11 cellular contexts compared by ENCODE assay signal in genomic region chr4:87497141-87497540, GRCh38. TPM values are rescaled to one million over a fixed set of nuclear protein-coding genes. Genes with fewer than 3 reads are reported as not detected.
DNase-seq lines count a peak whose midpoint lies in the region; ATAC-seq and TF ChIP-seq lines count a peak whose summit lies in the region.
"Had no signal": no experiment of that assay in that cellular context is flagged by ENCODE, and none has a peak within 500 bp of the region (broad histone marks: within the 10 kb centered on the region; RNA-seq: fewer than 3 reads in every experiment).

No MANE protein-coding gene starts in this region.

- DNase-seq in activated CD8-positive, alpha-beta memory T cell treated with anti-CD3 and anti-CD28 coated beads, Interleukin-2, amount 50 U/mL, for 48 hours, result peak; percentile 55
- no peak for DNase-seq in activated CD8-positive, alpha-beta memory T cell treated with anti-CD3 and anti-CD28 coated beads, Interleukin-2, amount 10 ng/mL, durations not matched to agents 7 days and 5 days
- DNase-seq in NCI-H69 (lab: John Stamatoyannopoulos, UW) (peak; percentile 1), erythroblast (lab: John Stamatoyannopoulos, UW) (peak; percentile 6 to 44), MG63 (no peak), sciatic nerve (ENCODE audit: low spot score) (no peak)
- peak; percentile 61 for DNase-seq in stimulated activated CD8-positive, alpha-beta memory T cell treated with anti-CD3 and anti-CD28 coated beads, Interleukin-4, amount 100 ng/mL, for 48 hours

- no peaks in the 10 kb centered on the region for H3K27me3 ChIP-seq in MG63

- no peak overlapping the region for H3K4me3 ChIP-seq in MG63

- no peaks in the 10 kb centered on the region for H3K36me3 ChIP-seq in MG63

- no peak for TF ChIP-seq POLR2A in erythroblast (IDR thresholded peaks at IDR 0.05; ENCODE audit: low read length)

- no peak overlapping the region for H3K27ac Mint-ChIP-seq in activated CD8-positive, alpha-beta memory T cell treated with anti-CD3 and anti-CD28 coated beads, Interleukin-2, amount 10 ng/mL, durations not matched to agents 7 days and 5 days
- H3K27ac Mint-ChIP-seq: IgD-negative memory B cell; T-helper 1 cell treated with Interleukin-12 subunit alpha and Interleukin-12 subunit beta and Interleukin-4 antibody, amounts not matched to agents 30 μg/mL and 1 μg/mL, for 36 hours had no signal

- H3K9me3 Mint-ChIP-seq in activated CD8-positive, alpha-beta memory T cell treated with anti-CD3 and anti-CD28 coated beads, Interleukin-2, amount 10 ng/mL, durations not matched to agents 7 days and 5 days (ENCODE audit: low read depth), result no peaks in the 10 kb centered on the region
- H3K9me3 Mint-ChIP-seq: T-helper 1 cell treated with Interleukin-12 subunit alpha and Interleukin-12 subunit beta and Interleukin-4 antibody, amounts not matched to agents 30 μg/mL and 1 μg/mL, for 36 hours had no signal

- intact Hi-C loops in sciatic nerve (cut with DNase I), result no loop called here

- H3K4me1 Mint-ChIP-seq in activated CD8-positive, alpha-beta memory T cell treated with anti-CD3 and anti-CD28 coated beads, Interleukin-2, amount 10 ng/mL, durations not matched to agents 7 days and 5 days, result peaks cover 24% of the 10 kb centered on the region

- no peak for ATAC-seq in activated CD8-positive, alpha-beta memory T cell treated with anti-CD3 and anti-CD28 coated beads, Interleukin-2, amount 10 ng/mL, durations not matched to agents 7 days and 5 days
- ATAC-seq in GM18498 (IDR thresholded peaks at IDR 0.05; ENCODE audit: unreplicated experiment) (no peak), sciatic nerve (no peak)
- ATAC-seq: left lobe of liver had no signal

- H3K9me3 ChIP-seq in MG63, result no peaks in the 10 kb centered on the region

- CTCF ChIA-PET in activated CD8-positive, alpha-beta memory T cell treated with anti-CD3 and anti-CD28 coated beads, Interleukin-2, amount 10 ng/mL, durations not matched to agents 7 days and 5 days (lab: Charles Lee), result interaction anchor here (0.7 to 1.4 kb wide), 3 partner anchors 17 to 352 kb away, joined by 3 to 4 read pairs (median 3); no protein-coding TSS in a partner anchor

- no peaks in the 10 kb centered on the region for H3K36me3 Mint-ChIP-seq in activated CD8-positive, alpha-beta memory T cell treated with anti-CD3 and anti-CD28 coated beads, Interleukin-2, amount 10 ng/mL, durations not matched to agents 7 days and 5 days

- H3K4me3 Mint-ChIP-seq in activated CD8-positive, alpha-beta memory T cell treated with anti-CD3 and anti-CD28 coated beads, Interleukin-2, amount 10 ng/mL, durations not matched to agents 7 days and 5 days, result no peak overlapping the region
- H3K4me3 Mint-ChIP-seq: T-helper 1 cell treated with Interleukin-12 subunit alpha and Interleukin-12 subunit beta and Interleukin-4 antibody, amounts not matched to agents 30 μg/mL and 1 μg/mL, for 36 hours had no signal

- no peaks in the 10 kb centered on the region for H3K27me3 Mint-ChIP-seq in activated CD8-positive, alpha-beta memory T cell treated with anti-CD3 and anti-CD28 coated beads, Interleukin-2, amount 10 ng/mL, durations not matched to agents 7 days and 5 days

RNA-seq across cellular contexts. Expression of gene SPARCL1, which starts 32.0 kb away (rescaled TPM):
- not detected for total RNA-seq in activated CD8-positive, alpha-beta memory T cell treated with anti-CD3 and anti-CD28 coated beads, Interleukin-2, amount 10 ng/mL, durations not matched to agents 7 days and 5 days
- not detected in 2 replicates for total RNA-seq in MG63 (2014; rRNA removed; shearing (Covaris generic); ENCODE audit: low replicate concordance)
- 441 TPM for total RNA-seq in sciatic nerve

Comparison
In these comparisons a context has a peak if more than half of its experiments do, and no peak if none do; other contexts are left out.
1. DNase-seq: peak in activated CD8-positive, alpha-beta memory T cell treated with anti-CD3 and anti-CD28 coated beads, Interleukin-2, amount 50 U/mL, for 48 hours (single experiment), NCI-H69 (single experiment), erythroblast (2 of 2) and stimulated activated CD8-positive, alpha-beta memory T cell treated with anti-CD3 and anti-CD28 coated beads, Interleukin-4, amount 100 ng/mL, for 48 hours (single experiment); none in activated CD8-positive, alpha-beta memory T cell treated with anti-CD3 and anti-CD28 coated beads, Interleukin-2, amount 10 ng/mL, durations not matched to agents 7 days and 5 days (single experiment), MG63 (single experiment) and sciatic nerve (single experiment).
2. RNA of gene SPARCL1, which starts 32.0 kb away (total RNA-seq): 441 TPM in sciatic nerve (single experiment); not detected in activated CD8-positive, alpha-beta memory T cell treated with anti-CD3 and anti-CD28 coated beads, Interleukin-2, amount 10 ng/mL, durations not matched to agents 7 days and 5 days and not detected in MG63; every median in the first group is over 100 times any median in the second.